Comparison of ENCODE assay signal across 10 cellular contexts in genomic region chr22:39446239-39446721, GRCh38. TPM values are rescaled to one million over a fixed set of nuclear protein-coding genes. Genes with fewer than 3 reads are reported as not detected.
A peak's percentile ranks its signal among the peaks of the same experiment; 100 is the strongest.
DNase-seq lines count a peak whose midpoint lies in the region; ATAC-seq lines count a peak whose summit lies in the region.
"Had no signal": no experiment of that assay in that cellular context is flagged by ENCODE, and none has a peak within 500 bp of the region (broad histone marks: within the 10 kb centered on the region; RNA-seq: fewer than 3 reads in every experiment).

No MANE protein-coding gene starts in this region.

- DNase-seq in DMS153 treated with DMSO at 0.1 percent for 48 hours (lab: John Stamatoyannopoulos, UW; ENCODE audit: unreplicated experiment) (peak; percentile 3), DMS153 (lab: John Stamatoyannopoulos, UW) (no peak), Karpas-422 (peak; percentile 92), NCI-H2081 (lab: John Stamatoyannopoulos, UW) (no peak), Right ventricle myocardium superior (no peak)

- intact Hi-C loops in Right ventricle myocardium superior (cut with DNase I) = no loop called here

- H3K27ac ChIP-seq in Karpas-422 (ENCODE audit: low read length) (peak overlapping the region; percentile 99), mucosa of rectum (ENCODE audit: low read depth in 2 of 2, low read length in 2 of 2) (peak overlapping the region; percentile 17 to 72)
- H3K27ac ChIP-seq: 22Rv1 had no signal

- H3K9me3 ChIP-seq in Karpas-422 (ENCODE audit: low read length) = no peaks in the 10 kb centered on the region
- no peaks in the 10 kb centered on the region for H3K9me3 ChIP-seq in mucosa of rectum (ENCODE audit: control insufficient read depth in 2 of 2, low read length in 2 of 2)

- H3K79me2 ChIP-seq in Karpas-422 (ENCODE audit: low read length) = peaks cover 38% of the 10 kb centered on the region

- peaks cover 7% of the 10 kb centered on the region; the same call in 1 of the 2 replicates for H4K20me1 ChIP-seq in Karpas-422 (ENCODE audit: insufficient read depth, low read depth, low read length)

- H3K9ac ChIP-seq in Karpas-422 (ENCODE audit: low read length) = peak overlapping the region; percentile 76
- H3K9ac ChIP-seq in mucosa of rectum (ENCODE audit: low read depth in 1 of 2, low read length in 2 of 2) = peak overlapping the region in 1 of 2 donors; percentile 5

- peak overlapping the region; percentile 94 for H3K4me2 ChIP-seq in Karpas-422 (ENCODE audit: low read depth, low read length, poor library complexity, severe bottlenecking)

- H3K36me3 ChIP-seq in Karpas-422 (ENCODE audit: insufficient read depth, low read length) = peaks cover 14% of the 10 kb centered on the region; the same call in 1 of the 2 replicates
- no peaks in the 10 kb centered on the region for H3K36me3 ChIP-seq in mucosa of rectum (ENCODE audit: control insufficient read depth in 2 of 2, insufficient read depth in 2 of 2, low read length in 2 of 2)

- no peaks in the 10 kb centered on the region for H3K27me3 ChIP-seq in Karpas-422 (ENCODE audit: low read length)
- H3K27me3 ChIP-seq in mucosa of rectum (ENCODE audit: control insufficient read depth in 2 of 2, insufficient read depth in 2 of 2, low read length in 2 of 2) = no peaks in the 10 kb centered on the region

- H2AFZ ChIP-seq in Karpas-422 (ENCODE audit: low read length) = no peak overlapping the region

- H3K9me2 ChIP-seq in Karpas-422 (replicated peaks; ENCODE audit: insufficient read depth, low read length) = no peaks in the 10 kb centered on the region

- H3K4me3 ChIP-seq in Karpas-422 (ENCODE audit: low read length) (peak overlapping the region; percentile 81), mucosa of rectum (ENCODE audit: low read length in 2 of 2) (no peak overlapping the region)

- peaks cover 94% of the 10 kb centered on the region for H3K4me1 ChIP-seq in Karpas-422 (ENCODE audit: low read length)
- peaks cover 3 to 6% of the 10 kb centered on the region in 2 donors for H3K4me1 ChIP-seq in mucosa of rectum (ENCODE audit: control insufficient read depth in 2 of 2, insufficient read depth in 2 of 2, low read length in 2 of 2)

- ATAC-seq in GM21786 (IDR thresholded peaks at IDR 0.05; ENCODE audit: unreplicated experiment) = peak; percentile 27
- no peak for ATAC-seq in HG02623 (IDR thresholded peaks at IDR 0.05; ENCODE audit: unreplicated experiment)
- no peak for ATAC-seq in Right ventricle myocardium superior (ENCODE audit: poor library complexity)

RNA-seq across cellular contexts. Expression of gene MGAT3, which starts 10.5 kb away (rescaled TPM):
- 34.8 and 52.7 TPM in 2 replicates for total RNA-seq in Karpas-422 (2014; rRNA removed; shearing (Covaris generic); ENCODE audit: low replicate concordance)
- total RNA-seq in Right ventricle myocardium superior = 3.9 TPM
- total RNA-seq: myocyte had no signal

RNA-seq across cellular contexts. Expression of gene TAB1, which starts 46.7 kb away (rescaled TPM):
- 11.0 and 15.9 TPM in 2 replicates for total RNA-seq in Karpas-422 (2014; rRNA removed; shearing (Covaris generic); ENCODE audit: low replicate concordance)
- total RNA-seq in Right ventricle myocardium superior = 17.3 TPM

RNA-seq across cellular contexts. Expression of gene MIEF1, which starts 55.8 kb away (rescaled TPM):
- total RNA-seq in Karpas-422 (2014; rRNA removed; shearing (Covaris generic); ENCODE audit: low replicate concordance) = 23.2 and 25.0 TPM in 2 replicates
- total RNA-seq in Right ventricle myocardium superior = 16.7 TPM

Comparison
In these comparisons a context has a peak if more than half of its experiments do, and no peak if none do; other contexts are left out.
1. DNase-seq: peak in DMS153 treated with DMSO at 0.1 percent for 48 hours (single experiment) and Karpas-422 (single experiment); none in DMS153 (single experiment), NCI-H2081 (0 of 2) and Right ventricle myocardium superior (single experiment).